Comparison of ENCODE assay signal across 10 cellular contexts in the genomic region with DNA sequence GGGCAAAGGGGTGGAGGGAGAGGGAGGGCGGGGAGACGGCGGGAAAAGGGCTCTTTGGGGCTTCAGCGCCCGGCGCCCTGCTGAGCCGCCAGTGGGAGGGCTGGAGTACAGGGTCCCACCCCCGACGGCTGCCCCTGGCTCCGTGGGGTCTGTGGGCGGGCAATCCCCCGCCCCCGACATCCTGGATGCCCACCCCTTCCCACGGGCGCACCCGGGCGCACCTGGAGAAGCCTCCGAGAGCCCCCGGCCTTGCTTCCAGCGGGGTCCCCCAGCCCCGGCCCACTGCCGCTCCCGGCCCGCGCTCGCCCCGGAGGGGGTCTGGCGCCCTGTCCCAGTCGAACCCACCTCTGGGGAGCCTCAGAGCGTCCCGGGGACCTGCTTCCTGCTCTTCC. TPM values are rescaled to one million over a fixed set of nuclear protein-coding genes. Genes with fewer than 3 reads are reported as not detected.
DNase-seq lines count a peak whose midpoint lies in the region; TF ChIP-seq lines count a peak whose summit lies in the region.
"Had no signal": no experiment of that assay in that cellular context is flagged by ENCODE, and none has a peak within 500 bp of the region (broad histone marks: within the 10 kb centered on the region; RNA-seq: fewer than 3 reads in every experiment).

No MANE protein-coding gene starts in this region.

- H3K27ac ChIP-seq in ectodermal cell (ENCODE audit: insufficient read depth, low read depth, low read length, poor library complexity, severe bottlenecking) (no peak overlapping the region), parathyroid adenoma (peak overlapping the region; percentile 68), MM.1S (ENCODE audit: low read length) (no peak overlapping the region)

- H3K36me3 ChIP-seq in ectodermal cell (ENCODE audit: control insufficient read depth, insufficient read depth, low read length) = peaks cover 6% of the 10 kb centered on the region
- H3K36me3 ChIP-seq in parathyroid adenoma (ENCODE audit: control insufficient read depth, insufficient read depth, low read length) = no peaks in the 10 kb centered on the region
- H3K36me3 ChIP-seq in MM.1S (replicated peaks; ENCODE audit: insufficient read depth, low read length) = no peaks in the 10 kb centered on the region

- H3K79me2 ChIP-seq in parathyroid adenoma (no peaks in the 10 kb centered on the region), MM.1S (ENCODE audit: low read length) (no peaks in the 10 kb centered on the region)

- TF ChIP-seq CTCF in parathyroid adenoma (IDR thresholded peaks at IDR 0.05) = no peak
- TF ChIP-seq CTCF in MM.1S (IDR thresholded peaks at IDR 0.05; ENCODE audit: low read length) = no peak

- H3K4me1 ChIP-seq in ectodermal cell (ENCODE audit: control insufficient read depth, insufficient read depth, low read length) = peaks cover 37% of the 10 kb centered on the region
- H3K4me1 ChIP-seq in parathyroid adenoma = peaks cover 14% of the 10 kb centered on the region
- H3K4me1 ChIP-seq in MM.1S (ENCODE audit: low read length) = peaks cover 3% of the 10 kb centered on the region; the same call in 1 of the 2 replicates

- H3K4me3 ChIP-seq in Jurkat, Clone E6-1 (ENCODE audit: low read length) = peak overlapping the region; percentile 33
- H3K4me3 ChIP-seq in ectodermal cell (ENCODE audit: insufficient read depth, low read depth, low read length) (peak overlapping the region; percentile 54), parathyroid adenoma (ENCODE audit: low read depth, low read length) (no peak overlapping the region), MM.1S (ENCODE audit: low read length) (no peak overlapping the region)

- DNase-seq in D341Med (ENCODE audit: low spot score) = peak; percentile 58
- no peak for DNase-seq in Jurkat, Clone E6-1 (ENCODE audit: low read depth, low spot score)
- no peak for DNase-seq in NK-92 (lab: John Stamatoyannopoulos, UW; ENCODE audit: unreplicated experiment)
- DNase-seq in MM.1S = no peak
- DNase-seq in kidney tubule cell (ENCODE audit: low spot score) = no peak
- no peak for DNase-seq in stimulated activated CD4-positive, alpha-beta T cell treated with anti-CD3 and anti-CD28 coated beads, Interleukin-4, amount 100 ng/mL, for 24 hours
- DNase-seq: amniotic stem cell, Right ventricle myocardium superior had no signal

- H4K20me1 ChIP-seq in MM.1S (ENCODE audit: insufficient read depth, low read length) = peaks cover 5% of the 10 kb centered on the region; the same call in 1 of the 2 replicates

- no peaks in the 10 kb centered on the region for H3K9me3 ChIP-seq in ectodermal cell (ENCODE audit: control insufficient read depth, low read length)
- no peaks in the 10 kb centered on the region for H3K9me3 ChIP-seq in parathyroid adenoma (ENCODE audit: control insufficient read depth, low read length)
- no peaks in the 10 kb centered on the region for H3K9me3 ChIP-seq in MM.1S (replicated peaks; ENCODE audit: insufficient read depth, low read length)

- H3K27me3 ChIP-seq in ectodermal cell (ENCODE audit: control insufficient read depth, insufficient read depth, low read length, poor library complexity, severe bottlenecking) (peaks cover 74% of the 10 kb centered on the region), parathyroid adenoma (ENCODE audit: control insufficient read depth, insufficient read depth, low read length) (no peaks in the 10 kb centered on the region), MM.1S (replicated peaks; ENCODE audit: insufficient read depth, low read length) (peaks cover 53% of the 10 kb centered on the region)

- H2AFZ ChIP-seq in parathyroid adenoma (no peak overlapping the region), MM.1S (ENCODE audit: low read length) (no peak overlapping the region)

- no peaks in the 10 kb centered on the region for H3K9me2 ChIP-seq in MM.1S (replicated peaks; ENCODE audit: insufficient read depth, low read length)

- WGBS in ectodermal cell, 2 experiments = 6 to 7% methylated on average over 31 of the region's 31 CpGs

- no peaks in the 10 kb centered on the region for H3F3A ChIP-seq in MM.1S (ENCODE audit: insufficient read depth, low read length)

- H3K9ac ChIP-seq in parathyroid adenoma = peak overlapping the region; percentile 46
- H3K9ac ChIP-seq in MM.1S (ENCODE audit: low read length) = no peak overlapping the region

- H3K4me2 ChIP-seq in parathyroid adenoma (ENCODE audit: low read length) (no peak overlapping the region), MM.1S (ENCODE audit: low read depth, low read length) (no peak overlapping the region)

RNA-seq across cellular contexts. Expression of a gene that starts 0.4 kb away (rescaled TPM):
- not detected for polyA plus RNA-seq in Jurkat, Clone E6-1 (2012; ENCODE audit: insufficient read depth, insufficient read length)
- polyA plus RNA-seq in ectodermal cell (2013, experiment 1 of 4) = 1.6 TPM
- 3.8 TPM for polyA plus RNA-seq in ectodermal cell (2013, experiment 2 of 4)
- polyA plus RNA-seq in ectodermal cell (2013, experiment 3 of 4) = 1.2 TPM
- 1.7 TPM for polyA plus RNA-seq in ectodermal cell (2013, experiment 4 of 4)

RNA-seq across cellular contexts. Expression of a gene that starts 9.7 kb away (rescaled TPM):
- 23.2 TPM for polyA plus RNA-seq in Jurkat, Clone E6-1 (2012; ENCODE audit: insufficient read depth, insufficient read length)
- polyA plus RNA-seq in ectodermal cell (2013, experiment 1 of 4) = 1,267 TPM
- polyA plus RNA-seq in ectodermal cell (2013, experiment 2 of 4) = 1,149 TPM
- polyA plus RNA-seq in ectodermal cell (2013, experiment 3 of 4) = 1,440 TPM
- polyA plus RNA-seq in ectodermal cell (2013, experiment 4 of 4) = 1,571 TPM

RNA-seq across cellular contexts. Expression of a gene that starts 43.9 kb away (rescaled TPM):
- polyA plus RNA-seq in Jurkat, Clone E6-1 (2012; ENCODE audit: insufficient read depth, insufficient read length) = 134 TPM
- 63.3 TPM for polyA plus RNA-seq in ectodermal cell (2013, experiment 1 of 4)
- 58.2 TPM for polyA plus RNA-seq in ectodermal cell (2013, experiment 2 of 4)
- 50.1 TPM for polyA plus RNA-seq in ectodermal cell (2013, experiment 3 of 4)
- 49.5 TPM for polyA plus RNA-seq in ectodermal cell (2013, experiment 4 of 4)

Comparison
In these comparisons a context has a peak if more than half of its experiments do, and no peak if none do; other contexts are left out.
1. H3K4me3 ChIP-seq: peak in Jurkat, Clone E6-1 (single experiment) and ectodermal cell (single experiment); none in parathyroid adenoma (single experiment) and MM.1S (single experiment).